Comparison of ENCODE assay signal across 1 cellular context in genomic region chr14:68547305-68548193, GRCh38.
TF ChIP-seq lines count a peak whose summit lies in the region.

No MANE protein-coding gene starts in this region.

TF ChIP-seq in IMR-90, 13 proteins besides CTCF, POLR2A, EP300 and RAD21 (continued from another document):
- TF ChIP-seq FOS (IDR thresholded peaks at IDR 0.05; ENCODE audit: low read depth, low read length) (peak; percentile 83), RCOR1 (IDR thresholded peaks at IDR 0.05; ENCODE audit: insufficient replicate concordance, low read length) (no peak), MAFK (IDR thresholded peaks at IDR 0.05; ENCODE audit: low read depth, low read length) (no peak), SMC3 (IDR thresholded peaks at IDR 0.05; ENCODE audit: low read depth, low read length) (peak; percentile 32), RFX5 (IDR thresholded peaks at IDR 0.05; ENCODE audit: low read depth, low read length) (peak; percentile 42; the same call in 1 of the 2 replicates)
